In genomic region chr12:102062419-102062806, GRCh38 we compare ENCODE assay signal across 8 cellular contexts. TPM values are rescaled to one million over a fixed set of nuclear protein-coding genes. Genes with fewer than 3 reads are reported as not detected.
DNase-seq lines count a peak whose midpoint lies in the region; ATAC-seq and TF ChIP-seq lines count a peak whose summit lies in the region.

No MANE protein-coding gene starts in this region.

- in situ Hi-C loops in transverse colon (cut with MboI; ENCODE audit: low pct_ligation_motif_present in 1 of 4, low pct_unique_long_range_greater_than_20kb in 1 of 4, low sequenced_read_pairs in 3 of 4) = no loop called here

- peak overlapping the region; percentile 88 for H3K27ac Mint-ChIP-seq in activated T-cell treated with anti-CD3 and anti-CD28 coated beads, Interleukin-2, amount 50 U/mL, for 72 hours
- H3K27ac Mint-ChIP-seq in activated CD8-positive, alpha-beta T cell treated with anti-CD3 and anti-CD28 coated beads, Interleukin-2, amount 10 ng/mL, durations not matched to agents 7 days and 5 days = peak overlapping the region; percentile 93
- H3K27ac Mint-ChIP-seq in immature natural killer cell = peak overlapping the region in 5 of 6 donors; percentile 96 to 99 (median 98)

- H3K27me3 ChIP-seq in suprapubic skin (no peaks in the 10 kb centered on the region), transverse colon (no peaks in the 10 kb centered on the region)

- peaks cover 53% of the 10 kb centered on the region for H3K4me1 Mint-ChIP-seq in activated T-cell treated with anti-CD3 and anti-CD28 coated beads, Interleukin-2, amount 50 U/mL, for 72 hours (ENCODE audit: low read depth)
- H3K4me1 Mint-ChIP-seq in activated CD8-positive, alpha-beta T cell treated with anti-CD3 and anti-CD28 coated beads, Interleukin-2, amount 10 ng/mL, durations not matched to agents 7 days and 5 days (ENCODE audit: low read depth) = peaks cover 47% of the 10 kb centered on the region
- H3K4me1 Mint-ChIP-seq in immature natural killer cell = peaks cover 18 to 29% of the 10 kb centered on the region in 2 donors

- H3K4me3 ChIP-seq in suprapubic skin = peak overlapping the region; percentile 96
- H3K4me3 ChIP-seq in transverse colon = peak overlapping the region in 2 of 4 donors; percentile 73 to 75

- peaks cover 12% of the 10 kb centered on the region for H3K4me1 ChIP-seq in suprapubic skin
- peaks cover 3 to 8% (median 5%) of the 10 kb centered on the region in 4 donors for H3K4me1 ChIP-seq in transverse colon

- POLR2A ChIA-PET in activated CD8-positive, alpha-beta T cell treated with anti-CD3 and anti-CD28 coated beads, Interleukin-2, amount 10 ng/mL, durations not matched to agents 7 days and 5 days (lab: Charles Lee) = interaction anchor here (0.6 to 1.9 kb wide), 15 partner anchors 9 to 421 kb away, joined by 3 to 17 read pairs (median 3); partner anchors contain the start of genes NUP37, PARPBP and PMCH

- peaks cover 15% of the 10 kb centered on the region for H3K27me3 Mint-ChIP-seq in activated T-cell treated with anti-CD3 and anti-CD28 coated beads, Interleukin-2, amount 50 U/mL, for 72 hours (ENCODE audit: low read depth)
- no peaks in the 10 kb centered on the region for H3K27me3 Mint-ChIP-seq in activated CD8-positive, alpha-beta T cell treated with anti-CD3 and anti-CD28 coated beads, Interleukin-2, amount 10 ng/mL, durations not matched to agents 7 days and 5 days (ENCODE audit: low read depth)
- H3K27me3 Mint-ChIP-seq in immature natural killer cell (ENCODE audit: low read depth in 3 of 3) = peaks cover 4 to 8% (median 5%) of the 10 kb centered on the region in 3 donors

- intact Hi-C loops in transverse colon (cut with DNase I; ENCODE audit: low total_unique reads) = loop anchor here (10.0 kb wide), 1 partner anchor 128 kb away; no protein-coding TSS in a partner anchor

- H3K27ac ChIP-seq in suprapubic skin (no peak overlapping the region), transverse colon (peak overlapping the region in 1 of 4 donors; percentile 92)

- CTCF ChIA-PET in activated CD8-positive, alpha-beta T cell treated with anti-CD3 and anti-CD28 coated beads, Interleukin-2, amount 10 ng/mL, durations not matched to agents 7 days and 5 days (lab: Charles Lee) = interaction anchor here (1.3 kb wide), 2 partner anchors 16 to 107 kb away, joined by 4 read pairs; no protein-coding TSS in a partner anchor

- peak overlapping the region; percentile 94 to 96 for H3K4me3 Mint-ChIP-seq in activated T-cell treated with anti-CD3 and anti-CD28 coated beads, Interleukin-2, amount 50 U/mL, for 72 hours
- H3K4me3 Mint-ChIP-seq in activated CD8-positive, alpha-beta T cell treated with anti-CD3 and anti-CD28 coated beads, Interleukin-2, amount 10 ng/mL, durations not matched to agents 7 days and 5 days = peak overlapping the region; percentile 85
- peak overlapping the region; percentile 95 to 98 (median 96) for H3K4me3 Mint-ChIP-seq in immature natural killer cell

- no peak for TF ChIP-seq CTCF in suprapubic skin (IDR thresholded peaks at IDR 0.05)
- TF ChIP-seq CTCF in transverse colon (IDR thresholded peaks at IDR 0.05) = no peak

- no peak for ATAC-seq in activated T-cell treated with anti-CD3 and anti-CD28 coated beads, Interleukin-2, amount 50 U/mL, for 72 hours (replicated peaks in 1 of 2)
- no peak for ATAC-seq in activated CD8-positive, alpha-beta T cell treated with anti-CD3 and anti-CD28 coated beads, Interleukin-2, amount 10 ng/mL, durations not matched to agents 7 days and 5 days
- no peak for ATAC-seq in HG02623 (IDR thresholded peaks at IDR 0.05; ENCODE audit: unreplicated experiment)

- H3K36me3 ChIP-seq in suprapubic skin (peaks cover 4% of the 10 kb centered on the region), transverse colon (no peaks in the 10 kb centered on the region)

- no peaks in the 10 kb centered on the region for H3K9me3 Mint-ChIP-seq in activated T-cell treated with anti-CD3 and anti-CD28 coated beads, Interleukin-2, amount 50 U/mL, for 72 hours
- H3K9me3 Mint-ChIP-seq in activated CD8-positive, alpha-beta T cell treated with anti-CD3 and anti-CD28 coated beads, Interleukin-2, amount 10 ng/mL, durations not matched to agents 7 days and 5 days (ENCODE audit: insufficient read depth) = no peaks in the 10 kb centered on the region
- H3K9me3 Mint-ChIP-seq in immature natural killer cell = no peaks in the 10 kb centered on the region

- H3K9me3 ChIP-seq in suprapubic skin = no peaks in the 10 kb centered on the region
- H3K9me3 ChIP-seq in transverse colon = no peaks in the 10 kb centered on the region

- H3K36me3 Mint-ChIP-seq in activated T-cell treated with anti-CD3 and anti-CD28 coated beads, Interleukin-2, amount 50 U/mL, for 72 hours (ENCODE audit: insufficient read depth in 2 of 2) = peaks cover 9 to 13% of the 10 kb centered on the region in 2 donors
- peaks cover 27% of the 10 kb centered on the region for H3K36me3 Mint-ChIP-seq in activated CD8-positive, alpha-beta T cell treated with anti-CD3 and anti-CD28 coated beads, Interleukin-2, amount 10 ng/mL, durations not matched to agents 7 days and 5 days (ENCODE audit: low read depth)
- H3K36me3 Mint-ChIP-seq in immature natural killer cell = peaks cover 10 to 11% (median 10%) of the 10 kb centered on the region in 3 donors

- DNase-seq in activated T-cell treated with anti-CD3 and anti-CD28 coated beads, Interleukin-2, amount 50 U/mL, for 72 hours = no peak
- no peak for DNase-seq in activated T-cell treated with anti-CD3 and anti-CD28 coated beads, Interleukin-2, amount 50 U/mL, for 48 hours
- no peak for DNase-seq in activated CD8-positive, alpha-beta T cell treated with anti-CD3 and anti-CD28 coated beads, Interleukin-2, amount 10 ng/mL, durations not matched to agents 7 days and 5 days
- no peak for DNase-seq in immature natural killer cell
- DNase-seq in suprapubic skin (ENCODE audit: low spot score in 2 of 2) = no peak
- no peak for DNase-seq in NCI-H345 (lab: John Stamatoyannopoulos, UW)
- no peak for DNase-seq in transverse colon

- TF ChIP-seq POLR2A in suprapubic skin (IDR thresholded peaks at IDR 0.05) (no peak), transverse colon (IDR thresholded peaks at IDR 0.05) (no peak)

- peak; percentile 28 for TF ChIP-seq EP300 in suprapubic skin (IDR thresholded peaks at IDR 0.05)
- no peak for TF ChIP-seq EP300 in transverse colon (IDR thresholded peaks at IDR 0.05; ENCODE audit: low read depth)

- WGBS in suprapubic skin = 85% methylated on average over 11 of the region's 11 CpGs
- WGBS in transverse colon (ENCODE audit: low coverage in 1 of 2), 2 donors = 63 to 85% methylated on average over 4 to 11 of the region's 11 CpGs

RNA-seq across cellular contexts. Expression of gene WASHC3, which starts 0.6 kb away (rescaled TPM):
- 10 to 100 TPM; 56.6 to 66.1 TPM for total RNA-seq in activated T-cell treated with anti-CD3 and anti-CD28 coated beads, Interleukin-2, amount 50 U/mL, for 72 hours
- 10 to 100 TPM; 49.5 to 50.9 TPM for total RNA-seq in activated CD8-positive, alpha-beta T cell treated with anti-CD3 and anti-CD28 coated beads, Interleukin-2, amount 10 ng/mL, durations not matched to agents 7 days and 5 days
- 10 to 100 TPM; 63.4 to 94.3 (median 85.8) TPM for polyA plus RNA-seq in immature natural killer cell
- total RNA-seq in suprapubic skin = 10 to 100 TPM; 39.7 to 63.1 (median 55.0) TPM
- total RNA-seq in transverse colon = 10 to 100 TPM; 18.7 to 78.6 (median 52.3) TPM

RNA-seq across cellular contexts. Expression of gene NUP37, which starts 57.5 kb away (rescaled TPM):
- total RNA-seq in activated T-cell treated with anti-CD3 and anti-CD28 coated beads, Interleukin-2, amount 50 U/mL, for 72 hours = 100 to 1,000 TPM in 1 of 2 donors, 10 to 100 TPM in 1; 95.2 to 129 TPM
- total RNA-seq in activated CD8-positive, alpha-beta T cell treated with anti-CD3 and anti-CD28 coated beads, Interleukin-2, amount 10 ng/mL, durations not matched to agents 7 days and 5 days = 10 to 100 TPM; 66.4 to 70.2 TPM
- 10 to 100 TPM; 18.7 to 22.0 (median 20.0) TPM for polyA plus RNA-seq in immature natural killer cell
- total RNA-seq in suprapubic skin = 10 to 100 TPM; 13.8 to 22.1 (median 19.1) TPM
- total RNA-seq in transverse colon = 10 to 100 TPM in 2 of 4 donors, 1 to 10 TPM in 2; 2.6 to 19.3 (median 10.2) TPM

RNA-seq across cellular contexts. Expression of gene PARPBP, which starts 57.6 kb away (rescaled TPM):
- total RNA-seq in activated T-cell treated with anti-CD3 and anti-CD28 coated beads, Interleukin-2, amount 50 U/mL, for 72 hours = 10 to 100 TPM; 17.7 to 19.1 TPM
- 10 to 100 TPM; 32.2 to 35.9 TPM for total RNA-seq in activated CD8-positive, alpha-beta T cell treated with anti-CD3 and anti-CD28 coated beads, Interleukin-2, amount 10 ng/mL, durations not matched to agents 7 days and 5 days
- 10 to 100 TPM in 1 of 3 donors, 1 to 10 TPM in 2; 2.3 to 10.1 (median 2.5) TPM for polyA plus RNA-seq in immature natural killer cell
- 1 to 10 TPM; 2.8 to 5.7 (median 4.0) TPM for total RNA-seq in suprapubic skin
- total RNA-seq in transverse colon = 1 to 10 TPM; 1.2 to 4.1 (median 2.4) TPM
